In genomic region chr22:23281406-23282088, GRCh38 we compare ENCODE assay signal across 8 cellular contexts.
DNase-seq lines count a peak whose midpoint lies in the region; ATAC-seq and TF ChIP-seq lines count a peak whose summit lies in the region.

No MANE protein-coding gene starts in this region.

- peak; percentile 96 for TF ChIP-seq CTCF in OCI-LY1 (IDR thresholded peaks at IDR 0.05; ENCODE audit: low read length)
- peak; percentile 95 to 97 (median 96) for TF ChIP-seq CTCF in esophagus muscularis mucosa (IDR thresholded peaks at IDR 0.05)

- H3K4me2 ChIP-seq in OCI-LY1 (ENCODE audit: low read length) = peak overlapping the region; percentile 47

- POLR2A ChIA-PET in CD4-positive, alpha-beta memory T cell (lab: Charles Lee; ENCODE audit: partially characterized antibody) = interaction anchor here (0.9 to 1.6 kb wide), 4 partner anchors 38 to 106 kb away, joined by 3 to 24 read pairs (median 4); partner anchors contain the start of gene BCR

- no peaks in the 10 kb centered on the region for H3F3A ChIP-seq in OCI-LY1 (ENCODE audit: insufficient read depth, low read length)

- H3K27ac ChIP-seq in CD4-positive, alpha-beta memory T cell (ENCODE audit: low read depth, low read length) = no peak overlapping the region
- H3K27ac ChIP-seq in OCI-LY1 (ENCODE audit: low read depth, low read length, poor library complexity, severe bottlenecking) (peak overlapping the region; percentile 87), esophagus muscularis mucosa (replicated peaks in 1 of 4) (peak overlapping the region; percentile 83 to 90 (median 88))

- intact Hi-C loops in CD4-positive, alpha-beta memory T cell (cut with micrococcal nuclease) = loop anchor here (1.0 to 10.0 kb wide), 4 partner anchors 39 to 107 kb away; no protein-coding TSS in a partner anchor
- intact Hi-C loops in esophagus muscularis mucosa (cut with DNase I) = loop anchor here (1.0 kb wide), 1 partner anchor 103 kb away; no protein-coding TSS in a partner anchor

- no peak for TF ChIP-seq EP300 in esophagus muscularis mucosa (IDR thresholded peaks at IDR 0.05)

- H3K4me1 ChIP-seq in CD4-positive, alpha-beta memory T cell (ENCODE audit: insufficient read depth, low read length) = peaks cover 11% of the 10 kb centered on the region
- H3K4me1 ChIP-seq in OCI-LY1 (ENCODE audit: insufficient read depth, low read length, severe bottlenecking) (peaks cover 25% of the 10 kb centered on the region), esophagus muscularis mucosa (peaks cover 48 to 89% (median 86%) of the 10 kb centered on the region in 4 donors)

- H3K4me3 ChIP-seq in CD4-positive, alpha-beta memory T cell (ENCODE audit: low read length in 2 of 2) = no peak overlapping the region
- no peak overlapping the region for H3K4me3 ChIP-seq in OCI-LY1 (ENCODE audit: low read depth, low read length, poor library complexity, severe bottlenecking)
- peak overlapping the region in 3 of 4 donors; percentile 27 to 36 (median 29) for H3K4me3 ChIP-seq in esophagus muscularis mucosa

- H3K36me3 Mint-ChIP-seq in CD4-positive, alpha-beta memory T cell = peaks cover 0 to 34% of the 10 kb centered on the region in 2 donors
- no peaks in the 10 kb centered on the region for H3K36me3 Mint-ChIP-seq in naive B cell

- no peak overlapping the region for H3K4me3 Mint-ChIP-seq in CD4-positive, alpha-beta memory T cell
- peak overlapping the region in 2 of 8 donors; percentile 15 to 25 for H3K4me3 Mint-ChIP-seq in naive B cell

- peaks cover 6 to 38% (median 14%) of the 10 kb centered on the region in 4 donors for H3K4me1 Mint-ChIP-seq in CD4-positive, alpha-beta memory T cell
- peaks cover 12 to 25% (median 13%) of the 10 kb centered on the region in 3 donors for H3K4me1 Mint-ChIP-seq in naive B cell

- no peaks in the 10 kb centered on the region for H3K9me2 ChIP-seq in OCI-LY1 (ENCODE audit: low read depth, low read length)

- H3K9me3 Mint-ChIP-seq in CD4-positive, alpha-beta memory T cell = no peaks in the 10 kb centered on the region
- H3K9me3 Mint-ChIP-seq in naive B cell = no peaks in the 10 kb centered on the region

- peaks cover 48% of the 10 kb centered on the region for H3K36me3 ChIP-seq in CD4-positive, alpha-beta memory T cell (ENCODE audit: insufficient read depth, low read length)
- H3K36me3 ChIP-seq in OCI-LY1 (ENCODE audit: insufficient read depth, low read length) (peaks cover 94% of the 10 kb centered on the region), esophagus muscularis mucosa (peaks cover 0 to 70% (median 54%) of the 10 kb centered on the region in 4 donors)

- DNase-seq in CD4-positive, alpha-beta memory T cell = peak; percentile 70 to 79 (median 74)
- DNase-seq in HPDE6-E6E7 (ENCODE audit: extremely low spot score) (peak; percentile 72), activated T-cell treated with anti-CD3 and anti-CD28 coated beads for 48 hours (ENCODE audit: low read depth) (peak; percentile 69), esophagus muscularis mucosa (ENCODE audit: extremely low spot score) (peak; percentile 97), naive B cell (peak; percentile 78)
- DNase-seq in stimulated activated CD8-positive, alpha-beta memory T cell treated with anti-CD3 and anti-CD28 coated beads, Interleukin-7, amount 100 ng/mL, for 24 hours (ENCODE audit: low read depth) = peak; percentile 79

- H3K9ac ChIP-seq in OCI-LY1 (ENCODE audit: low read length) = peak overlapping the region; percentile 61; the same call in 1 of the 2 replicates

- H3K27ac Mint-ChIP-seq in CD4-positive, alpha-beta memory T cell = peak overlapping the region in 3 of 7 donors; percentile 42 to 70 (median 52)
- H3K27ac Mint-ChIP-seq in naive B cell = peak overlapping the region in 1 of 6 donors; percentile 62

- 100% methylated on average over 1 of the region's 21 CpGs for WGBS in esophagus muscularis mucosa

- no peaks in the 10 kb centered on the region for H3K79me2 ChIP-seq in OCI-LY1 (ENCODE audit: insufficient read depth, low read length)

- CTCF ChIA-PET in CD4-positive, alpha-beta memory T cell (lab: Charles Lee; ENCODE audit: partially characterized antibody) = interaction anchor here (0.6 to 16.7 kb wide), 26 partner anchors 9 to 324 kb away, joined by 3 to 423 read pairs (median 4); partner anchors contain the start of gene BCR

- H4K20me1 ChIP-seq in OCI-LY1 (ENCODE audit: insufficient read depth, low read length) = no peaks in the 10 kb centered on the region

- ATAC-seq in naive B cell (ENCODE audit: low read depth in 2 of 2) (peak; percentile 57 to 63), GM21526 (IDR thresholded peaks at IDR 0.05; ENCODE audit: low FRiP score, unreplicated experiment) (no peak)

- H3K27me3 ChIP-seq in CD4-positive, alpha-beta memory T cell (ENCODE audit: insufficient read depth, low read length) = no peaks in the 10 kb centered on the region
- H3K27me3 ChIP-seq in OCI-LY1 (ENCODE audit: insufficient read depth, low read length) (no peaks in the 10 kb centered on the region), esophagus muscularis mucosa (no peaks in the 10 kb centered on the region)

- H3K9me3 ChIP-seq in CD4-positive, alpha-beta memory T cell (ENCODE audit: control insufficient read depth in 1 of 2, low read length in 2 of 2) = no peaks in the 10 kb centered on the region
- no peaks in the 10 kb centered on the region for H3K9me3 ChIP-seq in OCI-LY1 (ENCODE audit: low read length)
- no peaks in the 10 kb centered on the region for H3K9me3 ChIP-seq in esophagus muscularis mucosa

- no peak overlapping the region for H2AFZ ChIP-seq in OCI-LY1 (ENCODE audit: low read length)

- no peak for TF ChIP-seq POLR2A in esophagus muscularis mucosa (IDR thresholded peaks at IDR 0.05; ENCODE audit: low read depth)

- no peaks in the 10 kb centered on the region for H3K27me3 Mint-ChIP-seq in CD4-positive, alpha-beta memory T cell
- no peaks in the 10 kb centered on the region for H3K27me3 Mint-ChIP-seq in naive B cell

Comparison
In these comparisons a context has a peak if more than half of its experiments do, and no peak if none do; other contexts are left out.
1. H3K4me3 ChIP-seq: peak in esophagus muscularis mucosa (3 of 4); none in CD4-positive, alpha-beta memory T cell (0 of 2) and OCI-LY1 (single experiment).
2. Peak in every context shown above with its lines, with median percentiles within 50 percentile points of each other: DNase-seq.